Comparison of ENCODE assay signal across 21 cellular contexts in the genomic region with DNA sequence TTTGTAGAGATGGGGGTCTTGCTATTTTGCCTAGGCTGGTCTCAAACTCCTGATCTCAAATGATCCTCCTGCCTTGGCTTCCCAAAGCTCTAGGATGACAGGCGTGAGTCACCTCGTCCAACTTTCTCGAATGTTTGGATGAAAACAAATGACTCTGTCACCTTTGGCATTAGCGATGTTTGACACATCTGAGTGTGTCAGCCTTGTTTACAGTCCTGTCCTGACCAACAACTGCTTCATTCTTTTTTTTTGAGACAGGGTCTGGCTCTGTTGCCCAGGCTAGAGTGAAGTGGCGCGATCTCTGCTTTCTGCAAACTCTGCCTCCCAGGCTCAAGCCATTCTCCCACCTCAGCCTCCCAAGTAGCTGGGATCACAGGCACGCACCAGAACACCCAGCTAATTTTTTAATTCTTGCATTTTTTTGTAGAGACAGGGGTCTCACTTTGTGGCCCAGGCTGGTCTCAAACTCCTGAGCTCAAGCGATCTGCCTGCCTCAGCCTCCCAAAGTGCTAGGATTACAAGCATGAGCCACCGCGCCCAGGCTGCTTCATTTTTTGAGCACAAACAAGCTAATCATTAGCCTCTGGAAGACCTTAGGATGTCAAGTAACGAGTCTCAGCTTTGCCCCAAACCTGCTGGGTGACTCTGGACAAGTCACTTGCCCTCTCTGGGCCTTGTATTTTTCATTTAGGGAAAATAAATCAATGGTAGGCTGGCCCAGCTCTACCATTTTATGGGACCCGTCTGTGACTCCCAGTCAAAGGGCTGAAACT. TPM values are rescaled to one million over a fixed set of nuclear protein-coding genes. Genes with fewer than 3 reads are reported as not detected.
DNase-seq lines count a peak whose midpoint lies in the region; ATAC-seq and TF ChIP-seq lines count a peak whose summit lies in the region.
"Had no signal": no experiment of that assay in that cellular context is flagged by ENCODE, and none has a peak within 500 bp of the region (broad histone marks: within the 10 kb centered on the region; RNA-seq: fewer than 3 reads in every experiment).

No MANE protein-coding gene starts in this region.

- intact Hi-C loops in uterus (cut with DNase I; ENCODE audit: low total_unique reads) = no loop called here

- H3K27ac ChIP-seq in coronary artery = peak overlapping the region; percentile 87 to 88
- H3K27ac ChIP-seq in rectal smooth muscle tissue (ENCODE audit: low read depth, low read length) = peak overlapping the region; percentile 59
- peak overlapping the region; percentile 73 to 92 for H3K27ac ChIP-seq in uterus
- H3K27ac ChIP-seq: 22Rv1, C4-2B, KMS-11 had no signal

- no peak for ATAC-seq in GM21367 (IDR thresholded peaks at IDR 0.05; ENCODE audit: unreplicated experiment)
- ATAC-seq: GM23338, HCT116 had no signal

- no peaks in the 10 kb centered on the region for H3K27me3 ChIP-seq in rectal smooth muscle tissue (ENCODE audit: control insufficient read depth, insufficient read depth, low read length)
- H3K27me3 ChIP-seq in uterus = no peaks in the 10 kb centered on the region

- H3K4me3 ChIP-seq in coronary artery (peak overlapping the region; percentile 76), rectal smooth muscle tissue (ENCODE audit: low read length) (peak overlapping the region; percentile 50), uterus (peak overlapping the region in 1 of 2 donors; percentile 13)
- H3K4me3 ChIP-seq: GM23338 had no signal

- no peak for TF ChIP-seq POLR2A in uterus (IDR thresholded peaks at IDR 0.05)

- no peaks in the 10 kb centered on the region for H3K9me3 ChIP-seq in uterus

- H3K4me1 ChIP-seq in rectal smooth muscle tissue (ENCODE audit: control insufficient read depth, insufficient read depth, low read length) (peaks cover 12% of the 10 kb centered on the region), uterus (no peaks in the 10 kb centered on the region)

- peak; percentile 16 for DNase-seq in DMS53 (lab: John Stamatoyannopoulos, UW)
- no peak for DNase-seq in DMS53 treated with DMSO at 0.1 percent for 48 hours (lab: John Stamatoyannopoulos, UW; ENCODE audit: unreplicated experiment)
- DNase-seq in coronary artery (ENCODE audit: low spot score) = no peak
- DNase-seq in uterus = no peak
- no peak for DNase-seq in RPMI8226
- DNase-seq in DMS153 (lab: John Stamatoyannopoulos, UW) = no peak
- DNase-seq: AML-193, GDM1, NCI-H1092, NCI-H1436 treated with DMSO at 0.1 percent for 48 hours, NCI-H2029, NCI-H345, NCI-H524 treated with DMSO at 0.1 percent for 48 hours, Right ventricle myocardium superior had no signal

- H3K36me3 ChIP-seq in rectal smooth muscle tissue (ENCODE audit: control insufficient read depth, insufficient read depth, low read length) = peaks cover 10% of the 10 kb centered on the region
- no peaks in the 10 kb centered on the region for H3K36me3 ChIP-seq in uterus

- TF ChIP-seq CTCF in coronary artery (IDR thresholded peaks at IDR 0.05) (no peak), uterus (IDR thresholded peaks at IDR 0.05) (no peak)

- H3K9ac ChIP-seq in rectal smooth muscle tissue (ENCODE audit: low read length) = no peak overlapping the region
- H3K9ac ChIP-seq: KMS-11 had no signal

RNA-seq across cellular contexts. Expression of gene MYH11, which starts 7.4 kb away (rescaled TPM):
- total RNA-seq in uterus = 1,000 to 10,000 TPM in 2 of 4 donors, 100 to 1,000 TPM in 2; 447 to 1,893 (median 822) TPM

RNA-seq across cellular contexts. Expression of gene CEP20, which starts 39.0 kb away (rescaled TPM):
- total RNA-seq in uterus = 100 to 1,000 TPM in 1 of 4 donors, 10 to 100 TPM in 3; 13.8 to 101 (median 47.9) TPM
